In genomic region chr1:201141418-201141817, GRCh38 we compare ENCODE assay signal across 17 cellular contexts. TPM values are rescaled to one million over a fixed set of nuclear protein-coding genes. Genes with fewer than 3 reads are reported as not detected.
DNase-seq lines count a peak whose midpoint lies in the region; ATAC-seq and TF ChIP-seq lines count a peak whose summit lies in the region.
"Had no signal": no experiment of that assay in that cellular context is flagged by ENCODE, and none has a peak within 500 bp of the region (broad histone marks: within the 10 kb centered on the region; RNA-seq: fewer than 3 reads in every experiment).

No MANE protein-coding gene starts in this region.

- peak; percentile 65 for ATAC-seq in left colon
- ATAC-seq in stimulated activated naive B cell treated with anti-CD40 and anti-IgM and Interleukin-4, amounts not matched to agents 10 μg/mL and 1 μg/mL and 100 μg/mL, for 72 hours (replicated peaks), result no peak
- no peak for ATAC-seq in GM19324 (IDR thresholded peaks at IDR 0.05; ENCODE audit: low FRiP score, unreplicated experiment)
- ATAC-seq in GM21423 (IDR thresholded peaks at IDR 0.05; ENCODE audit: unreplicated experiment), result no peak
- ATAC-seq: GM23338 had no signal

- no peak overlapping the region for H3K9ac ChIP-seq in BLaER1

- TF ChIP-seq CTCF in WERI-Rb-1 (IDR thresholded peaks at IDR 0.05; ENCODE audit: low read depth, low read length), result no peak

- peaks cover 49% of the 10 kb centered on the region for H3K36me3 ChIP-seq in BLaER1
- H3K36me3 ChIP-seq in WERI-Rb-1, result peaks cover 93% of the 10 kb centered on the region

- H3K27ac Mint-ChIP-seq in stimulated activated naive B cell treated with anti-CD40 and anti-IgM and Interleukin-4, amounts not matched to agents 10 μg/mL and 1 μg/mL and 100 μg/mL, for 72 hours, result peak overlapping the region; percentile 11
- H3K27ac Mint-ChIP-seq: GM23338 had no signal

- no peaks in the 10 kb centered on the region for H3K9me3 Mint-ChIP-seq in stimulated activated naive B cell treated with anti-CD40 and anti-IgM and Interleukin-4, amounts not matched to agents 10 μg/mL and 1 μg/mL and 100 μg/mL, for 72 hours
- H3K9me3 Mint-ChIP-seq: CD8-positive, alpha-beta memory T cell; GM23338 had no signal

- no peak for DNase-seq in WERI-Rb-1
- DNase-seq in left colon, result no peak
- no peak for DNase-seq in stimulated activated naive B cell treated with anti-CD40 and anti-IgM and Interleukin-4, amounts not matched to agents 10 μg/mL and 1 μg/mL and 100 μg/mL, for 72 hours
- no peak for DNase-seq in putamen (ENCODE audit: low spot score)
- DNase-seq: ACHN, DMS53, GF-D8, H7, KBM-7 had no signal

- no peaks in the 10 kb centered on the region for H3K9me3 ChIP-seq in BLaER1
- no peaks in the 10 kb centered on the region for H3K9me3 ChIP-seq in WERI-Rb-1 (ENCODE audit: severe bottlenecking)
- H3K9me3 ChIP-seq: Caco-2 had no signal

- peaks cover 45 to 63% of the 10 kb centered on the region in 2 donors for H3K36me3 Mint-ChIP-seq in stimulated activated naive B cell treated with anti-CD40 and anti-IgM and Interleukin-4, amounts not matched to agents 10 μg/mL and 1 μg/mL and 100 μg/mL, for 72 hours

- peak overlapping the region; percentile 72 for H3K4me2 ChIP-seq in BLaER1
- H3K4me2 ChIP-seq: GM23338 had no signal

- H3K27ac ChIP-seq in BLaER1, result peak overlapping the region; percentile 87; the same call in 1 of the 2 replicates
- H3K27ac ChIP-seq in WERI-Rb-1, result peak overlapping the region; percentile 40
- H3K27ac ChIP-seq: C4-2B had no signal

- intact Hi-C loops in left colon (cut with DNase I, micrococcal nuclease), result loop anchor here in 1 of 2 donors (10.0 kb wide), 1 partner anchor 83 kb away; no protein-coding TSS in a partner anchor

- H3K4me1 ChIP-seq in BLaER1, result peaks cover 69% of the 10 kb centered on the region
- H3K4me1 ChIP-seq: Caco-2 had no signal

- H3K4me3 Mint-ChIP-seq in stimulated activated naive B cell treated with anti-CD40 and anti-IgM and Interleukin-4, amounts not matched to agents 10 μg/mL and 1 μg/mL and 100 μg/mL, for 72 hours, result no peak overlapping the region
- H3K4me3 Mint-ChIP-seq: CD8-positive, alpha-beta memory T cell; GM23338 had no signal

- no peak overlapping the region for H3K4me3 ChIP-seq in BLaER1
- no peak overlapping the region for H3K4me3 ChIP-seq in WERI-Rb-1 (ENCODE audit: low read depth, low read length)
- H3K4me3 ChIP-seq: GM23338 had no signal

- H3K27me3 ChIP-seq in BLaER1 (no peaks in the 10 kb centered on the region), WERI-Rb-1 (ENCODE audit: insufficient read depth, low read depth, severe bottlenecking) (no peaks in the 10 kb centered on the region)

- peaks cover 7 to 10% of the 10 kb centered on the region in 2 donors for H3K4me1 Mint-ChIP-seq in stimulated activated naive B cell treated with anti-CD40 and anti-IgM and Interleukin-4, amounts not matched to agents 10 μg/mL and 1 μg/mL and 100 μg/mL, for 72 hours
- H3K4me1 Mint-ChIP-seq: CD8-positive, alpha-beta memory T cell; GM23338 had no signal

- H3K27me3 Mint-ChIP-seq in stimulated activated naive B cell treated with anti-CD40 and anti-IgM and Interleukin-4, amounts not matched to agents 10 μg/mL and 1 μg/mL and 100 μg/mL, for 72 hours, result no peaks in the 10 kb centered on the region
- H3K27me3 Mint-ChIP-seq: CD8-positive, alpha-beta memory T cell had no signal

- no peaks in the 10 kb centered on the region for H4K20me1 ChIP-seq in BLaER1

RNA-seq across cellular contexts. Expression of gene TMEM9, which starts 12.9 kb away (rescaled TPM):
- total RNA-seq in left colon, result 10 to 100 TPM; 23.4 to 29.3 TPM

RNA-seq across cellular contexts. Expression of gene ASCL5, which starts 14.4 kb away (rescaled TPM):
- not detected for total RNA-seq in left colon
- total RNA-seq: A172, GM23338, H7 had no signal

RNA-seq across cellular contexts. Expression of gene CACNA1S, which starts 29.2 kb away (rescaled TPM):
- total RNA-seq in left colon, result not detected
- total RNA-seq: A172; CD8-positive, alpha-beta memory T cell; H7 had no signal

RNA-seq across cellular contexts. Expression of gene IGFN1, which starts 49.2 kb away (rescaled TPM):
- total RNA-seq in left colon, result under 1 TPM in 1 of 2 donors, not detected in 1; 0.39 TPM
- total RNA-seq: CD8-positive, alpha-beta memory T cell; GM23338 had no signal
